8 cellular contexts compared by ENCODE assay signal in genomic region chr7:152341039-152341913, GRCh38.
DNase-seq lines count a peak whose midpoint lies in the region; ATAC-seq, FAIRE-seq and TF ChIP-seq lines count a peak whose summit lies in the region.

No MANE protein-coding gene starts in this region.

- no peaks in the 10 kb centered on the region; the same call in 1 of the 2 replicates for H4K20me1 ChIP-seq in GM12878 (ENCODE audit: control insufficient read depth, insufficient read depth)

- peak overlapping the region; percentile 26; the same call in 1 of the 2 replicates for H3K9ac ChIP-seq in GM12878 (ENCODE audit: control insufficient read depth, insufficient read depth, low read length)

- H3K27me3 ChIP-seq in GM12878 (replicated peaks in 1 of 2; ENCODE audit: control insufficient read depth in 2 of 2, insufficient read depth in 2 of 2, low read length in 1 of 2) (no peaks in the 10 kb centered on the region), transverse colon (no peaks in the 10 kb centered on the region)

- TF ChIP-seq RAD21 in GM12878 (IDR thresholded peaks at IDR 0.05; ENCODE audit: insufficient read depth, low read depth, low read length), result peak; percentile 65

- TF ChIP-seq CTCF in NB4 (IDR thresholded peaks at IDR 0.05; ENCODE audit: low read depth, low read length), result peak; percentile 59
- peak; percentile 22 to 42 (median 29); a peak in 4 of 6 replicates for TF ChIP-seq CTCF in GM12878 (IDR thresholded peaks at IDR 0.05 in 2 of 3, conservative IDR thresholded peaks at IDR 0.05 in 1 of 3; ENCODE audit: control insufficient read depth in 2 of 3, extremely low read depth in 1 of 3, insufficient read depth in 1 of 3, low read depth in 3 of 3, low read length in 3 of 3)
- peak; percentile 42 to 53 (median 50) for TF ChIP-seq CTCF in transverse colon (IDR thresholded peaks at IDR 0.05)

- in situ Hi-C loops in GM12878 (cut with MboI), result no loop called here
- in situ Hi-C loops in transverse colon (cut with MboI; ENCODE audit: low pct_ligation_motif_present in 1 of 4, low pct_unique_long_range_greater_than_20kb in 1 of 4, low sequenced_read_pairs in 3 of 4), result loop anchor here in 2 of 4 donors (25.0 kb wide), 2 partner anchors 346 to 371 kb away; partner anchors contain the start of gene XRCC2 (in 1 of the 2)

- H3K27ac ChIP-seq in GM12878 (ENCODE audit: control insufficient read depth, insufficient read depth), result peak overlapping the region; percentile 32; the same call in 1 of the 2 replicates
- no peak overlapping the region for H3K27ac ChIP-seq in transverse colon

- no peak overlapping the region for H2AFZ ChIP-seq in GM12878 (ENCODE audit: control insufficient read depth, low read depth, low read length)

- CTCF ChIA-PET in GM12878 (lab: Yijun Ruan, JAX), result interaction anchor here (0.9 to 4.3 kb wide), 15 partner anchors 8 to 383 kb away, joined by 3 to 48 read pairs (median 4); no protein-coding TSS in a partner anchor

- RAD21 ChIA-PET in GM12878 (lab: Charles Lee; ENCODE audit: unreplicated experiment), result interaction anchor here (0.6 to 3.8 kb wide), 15 partner anchors 8 to 368 kb away, joined by 3 to 39 read pairs (median 3); no protein-coding TSS in a partner anchor

- WGBS in GM12878 (ENCODE audit: insufficient coverage, insufficient replicate concordance, low lambda C conversion rate, missing lambda C conversion rate), result 12% methylated on average over 2 of the region's 2 CpGs
- 59 to 84% methylated on average over 2 of the region's 2 CpGs for WGBS in transverse colon (ENCODE audit: low coverage in 1 of 2), 2 donors

- peak overlapping the region; percentile 63; the same call in 1 of the 2 replicates for H3K4me2 ChIP-seq in GM12878 (ENCODE audit: control insufficient read depth, insufficient read depth)

- peaks cover 68% of the 10 kb centered on the region for H3K79me2 ChIP-seq in GM12878 (ENCODE audit: control insufficient read depth, insufficient read depth, low read length)

- H3K4me3 ChIP-seq in NB4 (ENCODE audit: low read depth, low read length) (no peak overlapping the region), GM12878 (peak overlapping the region; percentile 27; the same call in 1 of the 2 replicates), transverse colon (no peak overlapping the region)

- no TSS peak for BruUV-seq in GM12878 (replicated peaks; lab: Mats Ljungman, UMichigan)

- peak; percentile 95 for FAIRE-seq in H54 (lab: Jason Lieb, UNC)
- no peak for FAIRE-seq in GM12878 (lab: Jason Lieb, UNC)

- intact Hi-C loops in GM12878 (cut with micrococcal nuclease; ENCODE audit: unreplicated experiment), result loop anchor here (1.0 kb wide), 1 partner anchor 366 kb away; no protein-coding TSS in a partner anchor
- intact Hi-C loops in transverse colon (cut with DNase I; ENCODE audit: low total_unique reads), result no loop called here

- POLR2A ChIA-PET in GM12878 (lab: Charles Lee), result interaction anchor here (0.8 to 2.1 kb wide), 5 partner anchors 14 to 93 kb away, joined by 3 to 10 read pairs (median 7); no protein-coding TSS in a partner anchor

- peak; percentile 76 for ATAC-seq in GM12878

- no peak for TF ChIP-seq EP300 in GM12878 (IDR thresholded peaks at IDR 0.05; ENCODE audit: borderline replicate concordance in 1 of 2, control insufficient read depth in 1 of 2, low read depth in 2 of 2, low read length in 2 of 2)
- no peak for TF ChIP-seq EP300 in transverse colon (IDR thresholded peaks at IDR 0.05; ENCODE audit: low read depth)

- H3K4me1 ChIP-seq in GM12878 (ENCODE audit: control insufficient read depth, insufficient read depth, low read length) (peaks cover 38% of the 10 kb centered on the region; the same call in 1 of the 2 replicates), transverse colon (peaks cover 0 to 42% (median 10%) of the 10 kb centered on the region in 4 donors)

- SMC1A ChIA-PET in GM12878 (lab: Charles Lee; ENCODE audit: uncharacterized antibody, unreplicated experiment), result interaction anchor here (0.5 to 4.3 kb wide), 14 partner anchors 12 to 365 kb away, joined by 3 to 40 read pairs (median 4); no protein-coding TSS in a partner anchor

- H3K36me3 ChIP-seq in GM12878 (ENCODE audit: control insufficient read depth in 2 of 2, insufficient read depth in 2 of 2, low read length in 1 of 2), result no peaks in the 10 kb centered on the region
- H3K36me3 ChIP-seq in transverse colon, result no peaks in the 10 kb centered on the region

- DNase-seq in DMS153 treated with DMSO at 0.1 percent for 48 hours (lab: John Stamatoyannopoulos, UW; ENCODE audit: unreplicated experiment) (peak; percentile 4), DMS153 (lab: John Stamatoyannopoulos, UW) (no peak), H54 (ENCODE audit: insufficient read length, low spot score) (peak; percentile 33), NB4 (ENCODE audit: low read depth) (peak; percentile 60), GM12878 (ENCODE audit: low read depth, low spot score) (peak; percentile 40), islet precursor cell (peak; percentile 62), transverse colon (no peak)
- DNase-seq in stimulated activated naive CD4-positive, alpha-beta T cell (lab: John Stamatoyannopoulos, UW), result no peak

- H3K9me3 ChIP-seq in GM12878 (replicated peaks; ENCODE audit: control insufficient read depth, insufficient read depth, low read length) (no peaks in the 10 kb centered on the region; the same call in 2 of the 3 replicates), transverse colon (no peaks in the 10 kb centered on the region)

- TF ChIP-seq POLR2A in H54 (IDR thresholded peaks at IDR 0.05; ENCODE audit: low read depth, low read length), result no peak
- no peak for TF ChIP-seq POLR2A in NB4 (IDR thresholded peaks at IDR 0.05; ENCODE audit: extremely low read depth, insufficient read length)
- TF ChIP-seq POLR2A in GM12878 (IDR thresholded peaks at IDR 0.05; ENCODE audit: low read depth, low read length), result no peak
- no peak for TF ChIP-seq POLR2A in transverse colon (IDR thresholded peaks at IDR 0.05)

TF ChIP-seq in GM12878, 131 proteins besides CTCF, POLR2A, EP300 and RAD21 (continues in another document):
- peak; percentile 45 for TF ChIP-seq RAD51 (IDR thresholded peaks at IDR 0.05)
- TF ChIP-seq PRDM15 (CRISPR knock-in tag; IDR thresholded peaks at IDR 0.05), result no peak
- no peak for TF ChIP-seq SREBF2 (IDR thresholded peaks at IDR 0.05; ENCODE audit: low read length)
- TF ChIP-seq NFIC (IDR thresholded peaks at IDR 0.05; ENCODE audit: low read depth, low read length), result 0 out of 2 replicates have a peak, but pooled peaks have one; percentile 24
- no peak for TF ChIP-seq KLF5 (IDR thresholded peaks at IDR 0.05; ENCODE audit: partially characterized antibody)
- no peak for TF ChIP-seq BRCA1 (IDR thresholded peaks at IDR 0.05; ENCODE audit: low read depth, low read length)
- TF ChIP-seq MYC (IDR thresholded peaks at IDR 0.05; ENCODE audit: insufficient read depth, insufficient read length, insufficient replicate concordance, low read length, severe bottlenecking), result no peak
- TF ChIP-seq TCF12 (IDR thresholded peaks at IDR 0.05; ENCODE audit: low read depth, low read length), result 0 out of 2 replicates have a peak, but pooled peaks have one; percentile 27
- 0 out of 2 replicates have a peak, but pooled peaks have one; percentile 14 for TF ChIP-seq MEF2A (IDR thresholded peaks at IDR 0.05; ENCODE audit: insufficient read depth, low read depth, low read length)
- no peak for TF ChIP-seq CHD2 (IDR thresholded peaks at IDR 0.05; ENCODE audit: borderline replicate concordance, low read depth, low read length)
- TF ChIP-seq FOXK2 (IDR thresholded peaks at IDR 0.05), result no peak
- TF ChIP-seq BCL11A (IDR thresholded peaks at IDR 0.05; ENCODE audit: low read depth, low read length), result no peak
- TF ChIP-seq ZNF622 (IDR thresholded peaks at IDR 0.05), result no peak
- no peak for TF ChIP-seq ASH2L (IDR thresholded peaks at IDR 0.05; ENCODE audit: borderline replicate concordance, low read depth)
- TF ChIP-seq RELA (IDR thresholded peaks at IDR 0.05; ENCODE audit: borderline replicate concordance, partially characterized antibody), result no peak
- no peak for TF ChIP-seq EED (IDR thresholded peaks at IDR 0.05; ENCODE audit: low read depth)
- TF ChIP-seq YBX1 (IDR thresholded peaks at IDR 0.05), result no peak
- peak; percentile 98 for TF ChIP-seq PAX5 (IDR thresholded peaks at IDR 0.05; ENCODE audit: borderline replicate concordance, low read depth, low read length)

Comparison
In these comparisons a context has a peak if more than half of its experiments do, and no peak if none do; other contexts are left out.
1. DNase-seq: peak in DMS153 treated with DMSO at 0.1 percent for 48 hours (single experiment), H54 (single experiment), NB4 (single experiment), GM12878 (single experiment) and islet precursor cell (single experiment); none in DMS153 (single experiment), transverse colon (single experiment) and stimulated activated naive CD4-positive, alpha-beta T cell (0 of 6).
2. Peak in every context shown above with its lines, with median percentiles within 50 percentile points of each other: CTCF ChIP-seq.